Comparison of ENCODE assay signal across 21 cellular contexts in genomic region chr6:27786048-27786447, GRCh38.
"Had no signal": no experiment of that assay in that cellular context is flagged by ENCODE, and none has a peak within 500 bp of the region (broad histone marks: within the 10 kb centered on the region; RNA-seq: fewer than 3 reads in every experiment).

No MANE protein-coding gene starts in this region.

- H3K27me3 ChIP-seq: SJSA1 had no signal

- H3K4me3 ChIP-seq: SJSA1, SK-N-MC had no signal

- FAIRE-seq: RCC 7860 had no signal

- H3K36me3 ChIP-seq: SJSA1 had no signal

- DNase-seq: KBM-7; MM.1S; NCI-H1092 treated with DMSO at 0.1 percent for 48 hours; NCI-H1436; NCI-H187; NCI-H2029; NCI-H2081 treated with DMSO at 0.1 percent for 48 hours; NCI-H2171; NCI-H226; NCI-H446; NCI-H510A; NCI-H524 treated with DMSO at 0.1 percent for 48 hours; NCI-H69; NCI-H774; NK-92 treated with Interleukin-12 subunit alpha and Interleukin-12 subunit beta, amount 100 ng/mL, for 24 hours; Right ventricle myocardium superior; RPMI8226; SIG-M5 had no signal

- H3K4me1 ChIP-seq: SJSA1 had no signal

- H3K27ac ChIP-seq: SJSA1, SK-N-MC had no signal

- H3K9me3 ChIP-seq: SJSA1 had no signal
